ENCODE assay signal across 8 cellular contexts in genomic region chr5:179906795-179907569, GRCh38. TPM values are rescaled to one million over a fixed set of nuclear protein-coding genes. Genes with fewer than 3 reads are reported as not detected.
DNase-seq lines count a peak whose midpoint lies in the region; ATAC-seq and TF ChIP-seq lines count a peak whose summit lies in the region.

No MANE protein-coding gene starts in this region.

- peak; percentile 37 for ATAC-seq in GM18505 (IDR thresholded peaks at IDR 0.05; ENCODE audit: unreplicated experiment)
- peak; percentile 9 for ATAC-seq in HG03064 (IDR thresholded peaks at IDR 0.05; ENCODE audit: low read depth, unreplicated experiment)
- ATAC-seq in memory B cell (ENCODE audit: low read depth): peak; percentile 26

- H3K27me3 Mint-ChIP-seq in memory B cell: no peaks in the 10 kb centered on the region

- H3K27ac ChIP-seq in subcutaneous abdominal adipose tissue (ENCODE audit: low read depth, low read length): peak overlapping the region; percentile 46

- peak overlapping the region in 4 of 5 donors; percentile 74 to 89 (median 81) for H3K9ac ChIP-seq in subcutaneous abdominal adipose tissue (ENCODE audit: low read length in 5 of 5)

- TF ChIP-seq POLR2A in GM18505 (IDR thresholded peaks at IDR 0.05; ENCODE audit: borderline replicate concordance, extremely low read depth, insufficient read depth, insufficient read length): no peak

- H3K36me3 Mint-ChIP-seq in memory B cell: peaks cover 8% of the 10 kb centered on the region

- peaks cover 1 to 36% (median 30%) of the 10 kb centered on the region in 5 donors for H3K4me1 ChIP-seq in subcutaneous abdominal adipose tissue (ENCODE audit: control insufficient read depth in 5 of 5, insufficient read depth in 5 of 5, low read length in 5 of 5)

- H3K27ac Mint-ChIP-seq in memory B cell: peak overlapping the region; percentile 83

- peak; percentile 16 for DNase-seq in T-helper 9 cell
- DNase-seq in dermis blood vessel endothelial cell: peak; percentile 35
- DNase-seq in memory B cell (ENCODE audit: low spot score in 2 of 2): no peak
- DNase-seq in 8988T: no peak
- no peak for DNase-seq in mucosa of gallbladder (ENCODE audit: low spot score)

- no peaks in the 10 kb centered on the region for H3K27me3 ChIP-seq in subcutaneous abdominal adipose tissue (ENCODE audit: control insufficient read depth in 5 of 5, insufficient read depth in 4 of 5, low read length in 5 of 5)

- H3K9me3 Mint-ChIP-seq in memory B cell: no peaks in the 10 kb centered on the region

- peaks cover 0 to 27% (median 19%) of the 10 kb centered on the region in 5 donors for H3K36me3 ChIP-seq in subcutaneous abdominal adipose tissue (ENCODE audit: control insufficient read depth in 5 of 5, insufficient read depth in 5 of 5, low read length in 5 of 5)

- no peaks in the 10 kb centered on the region for H3K9me3 ChIP-seq in subcutaneous abdominal adipose tissue (ENCODE audit: control insufficient read depth in 5 of 5, low read length in 5 of 5)

- H3K4me3 ChIP-seq in subcutaneous abdominal adipose tissue (ENCODE audit: low read depth in 1 of 5, low read length in 5 of 5): peak overlapping the region; percentile 71 to 85 (median 78)

- peak overlapping the region; percentile 92 for H3K4me3 Mint-ChIP-seq in memory B cell

- peaks cover 14% of the 10 kb centered on the region for H3K4me1 Mint-ChIP-seq in memory B cell

RNA-seq across cellular contexts. Expression of gene TBC1D9B, which starts 0.7 kb away (rescaled TPM):
- 64.2 and 97.8 TPM in 2 replicates for total RNA-seq in dermis blood vessel endothelial cell
- 149 TPM for total RNA-seq in mucosa of gallbladder

RNA-seq across cellular contexts. Expression of gene MRNIP, which starts 48.4 kb away (rescaled TPM):
- total RNA-seq in dermis blood vessel endothelial cell (8.2 and 11.9 TPM in 2 replicates), mucosa of gallbladder (38.6 TPM)

Comparison
In these comparisons a context has a peak if more than half of its experiments do, and no peak if none do; other contexts are left out.
1. DNase-seq: peak in T-helper 9 cell (single experiment) and dermis blood vessel endothelial cell (single experiment); none in memory B cell (0 of 2), 8988T (single experiment) and mucosa of gallbladder (single experiment).
2. Peak in every context shown above with its lines, with median percentiles within 50 percentile points of each other: ATAC-seq.